Comparison of ENCODE assay signal across 15 cellular contexts in the genomic region with DNA sequence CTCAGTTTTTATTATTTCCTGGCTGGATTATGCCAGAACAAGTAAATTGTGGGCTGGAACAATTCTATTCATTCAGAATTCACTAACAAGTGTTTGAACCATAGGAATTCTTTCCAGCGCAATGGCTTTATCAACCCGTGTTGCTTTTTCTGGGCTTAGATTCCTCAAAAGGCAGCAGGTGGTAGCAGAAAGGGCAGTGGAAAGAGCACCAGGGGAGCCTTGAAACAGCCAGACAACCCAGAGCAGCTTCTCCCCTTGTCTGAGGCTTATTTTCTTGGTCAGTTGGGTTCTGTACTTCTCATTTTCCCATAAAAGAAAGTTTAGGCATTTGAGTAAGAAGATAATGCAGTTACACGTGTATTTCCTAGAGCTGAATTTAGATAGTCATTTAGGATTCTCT.
DNase-seq lines count a peak whose midpoint lies in the region; ATAC-seq, FAIRE-seq and TF ChIP-seq lines count a peak whose summit lies in the region.
"Had no signal": no experiment of that assay in that cellular context is flagged by ENCODE, and none has a peak within 500 bp of the region (broad histone marks: within the 10 kb centered on the region; RNA-seq: fewer than 3 reads in every experiment).

No MANE protein-coding gene starts in this region.

- no TSS peak for BruUV-seq in endothelial cell of umbilical vein (replicated peaks; lab: Mats Ljungman, UMichigan)
- BruUV-seq in MCF 10A (replicated peaks; lab: Mats Ljungman, UMichigan): no TSS peak

- no peak overlapping the region for H3K4me3 ChIP-seq in NT2/D1 (ENCODE audit: insufficient read length, low read depth)
- no peak overlapping the region for H3K4me3 ChIP-seq in endothelial cell of umbilical vein (replicated peaks in 1 of 3; ENCODE audit: insufficient read depth in 1 of 3, low read depth in 1 of 3, low read length in 3 of 3)
- H3K4me3 ChIP-seq: heart right ventricle, K562 had no signal

- FAIRE-seq in endothelial cell of umbilical vein (lab: Jason Lieb, UNC): no peak
- FAIRE-seq: A204.1, K562 had no signal

- no peaks in the 10 kb centered on the region for H3K27me3 Mint-ChIP-seq in MCF 10A (ENCODE audit: insufficient read depth, unreplicated experiment)

- H3K4me1 ChIP-seq in NT2/D1 (ENCODE audit: insufficient read depth, insufficient read length) (no peaks in the 10 kb centered on the region), endothelial cell of umbilical vein (ENCODE audit: control insufficient read depth, extremely low read depth, insufficient read depth, low read length) (peaks cover 25% of the 10 kb centered on the region)

- H3K36me3 ChIP-seq in NT2/D1 (ENCODE audit: insufficient read depth, insufficient read length, low read length) (no peaks in the 10 kb centered on the region), endothelial cell of umbilical vein (ENCODE audit: control insufficient read depth in 2 of 2, extremely low read depth in 1 of 2, insufficient read depth in 2 of 2, low read length in 2 of 2) (no peaks in the 10 kb centered on the region)
- H3K36me3 ChIP-seq: heart right ventricle had no signal

- H3K36me3 Mint-ChIP-seq in MCF 10A (ENCODE audit: insufficient read depth, unreplicated experiment): no peaks in the 10 kb centered on the region

- dilution Hi-C loops in endothelial cell of umbilical vein (cut with MboI; ENCODE audit: extremely low pct_ligation_motif_present, low sequenced_read_pairs): no loop called here

- no peaks in the 10 kb centered on the region for H3K9me1 ChIP-seq in endothelial cell of umbilical vein (replicated peaks; ENCODE audit: control insufficient read depth, extremely low read depth, insufficient read depth, low read length)

- H3K4me2 ChIP-seq in endothelial cell of umbilical vein (ENCODE audit: insufficient read depth, low read length): no peak overlapping the region

- intact Hi-C loops in endothelial cell of umbilical vein (cut with micrococcal nuclease) (no loop called here), MCF 10A (cut with micrococcal nuclease) (no loop called here)

- no peak overlapping the region for H3K9ac ChIP-seq in NT2/D1 (ENCODE audit: insufficient read length, low read depth)
- no peak overlapping the region for H3K9ac ChIP-seq in endothelial cell of umbilical vein (replicated peaks; ENCODE audit: extremely low read depth, insufficient read depth, low read length)

- POLR2A ChIA-PET in endothelial cell of umbilical vein (lab: Charles Lee): no interaction called here
- POLR2A ChIA-PET in MCF 10A (lab: Yijun Ruan, JAX): no interaction called here

- H4K20me1 ChIP-seq in endothelial cell of umbilical vein (replicated peaks; ENCODE audit: control insufficient read depth, extremely low read depth, insufficient read depth, low read length): no peaks in the 10 kb centered on the region

- CTCF ChIA-PET in endothelial cell of umbilical vein (lab: Charles Lee) (interaction anchor here (4.0 kb wide), 1 partner anchor 11 kb away, joined by 14 read pairs; no protein-coding TSS in a partner anchor), MCF 10A (lab: Yijun Ruan, JAX) (no interaction called here)

- TF ChIP-seq POLR2A in endothelial cell of umbilical vein (IDR thresholded peaks at IDR 0.05; ENCODE audit: low read depth, low read length): no peak

- no peaks in the 10 kb centered on the region for H3K27me3 ChIP-seq in NT2/D1 (ENCODE audit: insufficient read depth, insufficient read length)
- no peaks in the 10 kb centered on the region for H3K27me3 ChIP-seq in endothelial cell of umbilical vein (ENCODE audit: control insufficient read depth in 2 of 2, insufficient read depth in 2 of 2, low read length in 2 of 2)
- H3K27me3 ChIP-seq: heart right ventricle had no signal

- no peak for TF ChIP-seq CTCF in endothelial cell of umbilical vein (IDR thresholded peaks at IDR 0.05; ENCODE audit: extremely low read depth in 1 of 2, insufficient read depth in 1 of 2, low read depth in 1 of 2, low read length in 2 of 2)
- TF ChIP-seq CTCF in MCF 10A (IDR thresholded peaks at IDR 0.05; ENCODE audit: unreplicated experiment): no peak

- no peaks in the 10 kb centered on the region for H3K79me2 ChIP-seq in endothelial cell of umbilical vein (ENCODE audit: control insufficient read depth, insufficient read depth, low read length)

- H2AFZ ChIP-seq in endothelial cell of umbilical vein (ENCODE audit: low read depth, low read length): peak overlapping the region; percentile 64

- H3K4me3 Mint-ChIP-seq in MCF 10A (ENCODE audit: unreplicated experiment): no peak overlapping the region

- no peaks in the 10 kb centered on the region for H3K4me1 Mint-ChIP-seq in MCF 10A (ENCODE audit: insufficient read depth, unreplicated experiment)

- no peak overlapping the region for H3K27ac ChIP-seq in endothelial cell of umbilical vein (ENCODE audit: insufficient read depth, low read depth, low read length)
- H3K27ac ChIP-seq: heart right ventricle had no signal

- H3K9me3 ChIP-seq in NT2/D1 (ENCODE audit: insufficient read depth, low read length) (no peaks in the 10 kb centered on the region), endothelial cell of umbilical vein (replicated peaks; ENCODE audit: control insufficient read depth, insufficient read depth, low read length) (no peaks in the 10 kb centered on the region)
- H3K9me3 ChIP-seq: heart right ventricle had no signal

- no peak overlapping the region for H3K27ac Mint-ChIP-seq in MCF 10A (ENCODE audit: low read depth, unreplicated experiment)

- DNase-seq in NCI-H1417 (lab: John Stamatoyannopoulos, UW): peak in 2 of 3 experiments; percentile 6 to 34
- DNase-seq in NCI-H1417 treated with DMSO at 0.1 percent for 48 hours (lab: John Stamatoyannopoulos, UW): no peak
- DNase-seq in NT2/D1 (ENCODE audit: low read depth, low spot score): peak; percentile 33
- DNase-seq in endothelial cell of umbilical vein (ENCODE audit: low read depth, low spot score): peak; percentile 61
- peak; percentile 10 for DNase-seq in putamen (ENCODE audit: low spot score)
- no peak for DNase-seq in COR-L47 (lab: John Stamatoyannopoulos, UW)
- no peak for DNase-seq in MCF 10A (ENCODE audit: unreplicated experiment)
- DNase-seq: activated CD4-positive, CD25-positive, alpha-beta regulatory T cell treated with anti-CD3 and anti-CD28 coated beads, Interleukin-2, amount 50 U/mL, for 72 hours; activated T-cell treated with anti-CD3 and anti-CD28 coated beads, Interleukin-2, amount 50 U/mL, for 48 hours; anterior cingulate cortex; NCI-H345 had no signal

- ATAC-seq in GM21367 (IDR thresholded peaks at IDR 0.05; ENCODE audit: unreplicated experiment): no peak
- ATAC-seq: K562 had no signal

- no peaks in the 10 kb centered on the region for H3K9me3 Mint-ChIP-seq in MCF 10A (ENCODE audit: unreplicated experiment)

TF ChIP-seq in endothelial cell of umbilical vein, 7 proteins besides CTCF, POLR2A, EP300 and RAD21:
- TF ChIP-seq MYC (IDR thresholded peaks at IDR 0.05; ENCODE audit: low read depth, low read length) (no peak), JUN (IDR thresholded peaks at IDR 0.05; ENCODE audit: borderline replicate concordance, insufficient read depth, insufficient read length, low read depth) (no peak), GATA2 (IDR thresholded peaks at IDR 0.05; ENCODE audit: insufficient read depth, insufficient read length, low read depth, low read length) (no peak)

Comparison
In these comparisons a context has a peak if more than half of its experiments do, and no peak if none do; other contexts are left out.
1. DNase-seq: peak in NCI-H1417 (2 of 3), NT2/D1 (single experiment), endothelial cell of umbilical vein (single experiment) and putamen (single experiment); none in NCI-H1417 treated with DMSO at 0.1 percent for 48 hours (single experiment), COR-L47 (single experiment) and MCF 10A (single experiment).